16 cellular contexts compared by ENCODE assay signal in the genomic region with DNA sequence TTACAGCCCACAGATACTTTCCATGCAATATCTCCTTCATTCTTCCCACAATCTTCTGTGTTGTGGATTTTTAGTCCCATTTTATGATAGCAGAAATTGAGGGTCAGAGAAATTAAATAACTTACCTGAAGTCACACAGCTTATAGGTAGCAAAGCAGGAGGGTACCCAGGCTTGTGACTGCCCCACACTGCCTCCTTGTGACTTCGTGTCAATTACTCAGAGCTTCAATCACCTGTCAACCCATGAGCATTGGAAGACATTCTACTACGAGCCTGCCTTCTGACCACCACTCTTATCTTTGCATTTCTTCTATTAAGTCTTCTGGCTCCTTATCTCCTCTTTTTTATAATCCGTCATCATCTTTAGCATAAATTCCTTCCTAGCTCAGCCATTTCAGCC.
DNase-seq lines count a peak whose midpoint lies in the region; ATAC-seq and TF ChIP-seq lines count a peak whose summit lies in the region.
"Had no signal": no experiment of that assay in that cellular context is flagged by ENCODE, and none has a peak within 500 bp of the region (broad histone marks: within the 10 kb centered on the region; RNA-seq: fewer than 3 reads in every experiment).

No MANE protein-coding gene starts in this region.

- no peaks in the 10 kb centered on the region for H3K27me3 Mint-ChIP-seq in WTC11 (ENCODE audit: low read depth)
- H3K27me3 Mint-ChIP-seq in neural progenitor cell (ENCODE audit: insufficient read depth, low read depth): peaks cover 9% of the 10 kb centered on the region
- H3K27me3 Mint-ChIP-seq: CD8-positive, alpha-beta memory T cell had no signal

- ATAC-seq in HCT116: no peak
- peak; percentile 66; the same call in 1 of the 2 replicates for ATAC-seq in WTC11

- H3K4me3 ChIP-seq in HCT116 (replicated peaks in 1 of 2; ENCODE audit: low read depth in 1 of 2, low read length in 2 of 2): no peak overlapping the region
- no peak overlapping the region for H3K4me3 ChIP-seq in neural progenitor cell
- H3K4me3 ChIP-seq: BLaER1 treated with 17β-estradiol and CSF1 and Interleukin-3, amounts not matched to agents 10 nM and 100 nM; SK-N-MC had no signal

- TF ChIP-seq RAD21 in HCT116 (IDR thresholded peaks at IDR 0.05; ENCODE audit: low read depth): peak; percentile 17; the same call in 1 of the 2 replicates

- no peaks in the 10 kb centered on the region for H3K79me2 ChIP-seq in HCT116 (ENCODE audit: insufficient read depth, low read length)
- H3K79me2 ChIP-seq in neural progenitor cell (ENCODE audit: low read depth): no peaks in the 10 kb centered on the region

- no peak overlapping the region for H3K4me3 Mint-ChIP-seq in WTC11
- no peak overlapping the region for H3K4me3 Mint-ChIP-seq in neural progenitor cell
- H3K4me3 Mint-ChIP-seq: CD8-positive, alpha-beta memory T cell had no signal

- no peaks in the 10 kb centered on the region for H3K9me2 ChIP-seq in HCT116 (ENCODE audit: insufficient read depth)

- TF ChIP-seq CTCF in HCT116 (IDR thresholded peaks at IDR 0.05 in 2 of 3, conservative IDR thresholded peaks at IDR 0.05 in 1 of 3; ENCODE audit: borderline replicate concordance in 1 of 3, insufficient read depth in 1 of 3, low read depth in 2 of 3, low read length in 2 of 3) (no peak), WTC11 (IDR thresholded peaks at IDR 0.05) (no peak), neural progenitor cell (IDR thresholded peaks at IDR 0.05) (peak; percentile 27)

- H4K20me1 ChIP-seq in HCT116 (ENCODE audit: insufficient read depth) (no peaks in the 10 kb centered on the region; the same call in 1 of the 2 replicates), neural progenitor cell (ENCODE audit: low read depth) (no peaks in the 10 kb centered on the region)
- H4K20me1 ChIP-seq: BLaER1 treated with 17β-estradiol and CSF1 and Interleukin-3, amounts not matched to agents 10 nM and 100 nM had no signal

- POLR2A ChIA-PET in HCT116 (lab: Charles Lee): no interaction called here
- POLR2A ChIA-PET in WTC11 (lab: Charles Lee): no interaction called here

- peak; percentile 52 for DNase-seq in NCI-H748 (lab: John Stamatoyannopoulos, UW; ENCODE audit: unreplicated experiment)
- no peak for DNase-seq in NCI-H748 treated with DMSO at 0.1 percent for 48 hours (lab: John Stamatoyannopoulos, UW)
- no peak for DNase-seq in HCT116 (ENCODE audit: low read depth, low spot score)
- peak; percentile 17 for DNase-seq in WTC11 (ENCODE audit: low spot score)
- no peak for DNase-seq in neural progenitor cell (ENCODE audit: low spot score)
- no peak for DNase-seq in NCI-H187 treated with DMSO at 0.1 percent for 48 hours (lab: John Stamatoyannopoulos, UW)
- no peak for DNase-seq in DMS114 treated with DMSO at 0.1 percent for 48 hours (lab: John Stamatoyannopoulos, UW; ENCODE audit: unreplicated experiment)
- DNase-seq: CD8-positive, alpha-beta memory T cell; Kasumi-1; NCI-H1105 treated with DMSO at 0.1 percent for 48 hours; NCI-H1694 treated with DMSO at 0.1 percent for 48 hours; NCI-H2171; OCI-M1; SHP77 had no signal

- H3K4me1 Mint-ChIP-seq in WTC11 (no peaks in the 10 kb centered on the region), neural progenitor cell (peaks cover 22% of the 10 kb centered on the region)
- H3K4me1 Mint-ChIP-seq: CD8-positive, alpha-beta memory T cell had no signal

- H2AFZ ChIP-seq in HCT116 (ENCODE audit: low read depth, low read length, poor library complexity, severe bottlenecking) (no peak overlapping the region), neural progenitor cell (replicated peaks) (no peak overlapping the region)

- H3K9me3 ChIP-seq in HCT116 (ENCODE audit: control insufficient read depth in 1 of 2, insufficient read depth in 1 of 2, low read depth in 1 of 2, low read length in 2 of 2) (no peaks in the 10 kb centered on the region), neural progenitor cell (ENCODE audit: low read depth) (no peaks in the 10 kb centered on the region)
- H3K9me3 ChIP-seq: BLaER1 treated with 17β-estradiol and CSF1 and Interleukin-3, amounts not matched to agents 10 nM and 100 nM had no signal

- H3K4me1 ChIP-seq in HCT116 (ENCODE audit: control insufficient read depth in 1 of 2, insufficient read depth in 2 of 2, low read length in 2 of 2) (no peaks in the 10 kb centered on the region), neural progenitor cell (no peaks in the 10 kb centered on the region)
- H3K4me1 ChIP-seq: BLaER1 treated with 17β-estradiol and CSF1 and Interleukin-3, amounts not matched to agents 10 nM and 100 nM had no signal

- H3K9me3 Mint-ChIP-seq in WTC11 (no peaks in the 10 kb centered on the region), neural progenitor cell (no peaks in the 10 kb centered on the region)

- H3K27me3 ChIP-seq in HCT116 (ENCODE audit: insufficient read depth, low read length) (no peaks in the 10 kb centered on the region), neural progenitor cell (no peaks in the 10 kb centered on the region)
- H3K27me3 ChIP-seq: BLaER1 treated with 17β-estradiol and CSF1 and Interleukin-3, amounts not matched to agents 10 nM and 100 nM had no signal

- RAD21 ChIA-PET in HCT116 (lab: Charles Lee; ENCODE audit: low non-redundant PET in 1 of 2, low total read pairs in 2 of 2, uncharacterized antibody in 2 of 2, unreplicated experiment in 2 of 2): no interaction called here

- no peak overlapping the region for H3K27ac Mint-ChIP-seq in WTC11
- H3K27ac Mint-ChIP-seq in neural progenitor cell: no peak overlapping the region
- H3K27ac Mint-ChIP-seq: CD8-positive, alpha-beta memory T cell had no signal

- no TSS peak for BruUV-seq in HCT116 (replicated peaks; lab: Mats Ljungman, UMichigan)

- no peak overlapping the region for H3K27ac ChIP-seq in HCT116 (ENCODE audit: low read depth, low read length)
- no peak overlapping the region for H3K27ac ChIP-seq in neural progenitor cell
- H3K27ac ChIP-seq: BLaER1 treated with 17β-estradiol and CSF1 and Interleukin-3, amounts not matched to agents 10 nM and 100 nM; SK-N-MC had no signal

- intact Hi-C loops in HCT116 (cut with micrococcal nuclease): no loop called here

- H3F3A ChIP-seq in neural progenitor cell (ENCODE audit: low read depth): no peaks in the 10 kb centered on the region

- H3K36me3 Mint-ChIP-seq in WTC11 (no peaks in the 10 kb centered on the region), neural progenitor cell (no peaks in the 10 kb centered on the region)
- H3K36me3 Mint-ChIP-seq: CD8-positive, alpha-beta memory T cell had no signal

- H3K4me2 ChIP-seq in HCT116 (ENCODE audit: low read length) (no peak overlapping the region), neural progenitor cell (no peak overlapping the region)
- H3K4me2 ChIP-seq: BLaER1 treated with 17β-estradiol and CSF1 and Interleukin-3, amounts not matched to agents 10 nM and 100 nM had no signal

- H3K36me3 ChIP-seq in HCT116 (ENCODE audit: control insufficient read depth in 1 of 2, insufficient read depth in 2 of 2, low read length in 2 of 2) (no peaks in the 10 kb centered on the region), neural progenitor cell (no peaks in the 10 kb centered on the region)
- H3K36me3 ChIP-seq: BLaER1 treated with 17β-estradiol and CSF1 and Interleukin-3, amounts not matched to agents 10 nM and 100 nM had no signal

- H3K9ac ChIP-seq in HCT116 (ENCODE audit: low read length) (no peak overlapping the region), neural progenitor cell (no peak overlapping the region)
- H3K9ac ChIP-seq: BLaER1 treated with 17β-estradiol and CSF1 and Interleukin-3, amounts not matched to agents 10 nM and 100 nM had no signal

- CTCF ChIA-PET in HCT116 (lab: Charles Lee) (interaction anchor here (0.7 kb wide), 1 partner anchor 306 kb away, joined by 3 read pairs; no protein-coding TSS in a partner anchor), WTC11 (lab: Charles Lee) (interaction anchor here (0.7 to 1.5 kb wide), 4 partner anchors 72 to 220 kb away, joined by 3 to 4 read pairs (median 3); no protein-coding TSS in a partner anchor)

- TF ChIP-seq POLR2A in HCT116 (IDR thresholded peaks at IDR 0.05; ENCODE audit: borderline replicate concordance, extremely low read depth, insufficient read depth, insufficient read length): no peak

TF ChIP-seq in HCT116, 20 proteins besides CTCF, POLR2A, EP300 and RAD21 (continues in another document):
- TF ChIP-seq ZBTB33 (IDR thresholded peaks at IDR 0.05; ENCODE audit: extremely low read depth, insufficient replicate concordance, low read length): no peak

TF ChIP-seq in WTC11, 78 proteins besides CTCF, POLR2A, EP300 and RAD21:
- TF ChIP-seq, protein P1, sequence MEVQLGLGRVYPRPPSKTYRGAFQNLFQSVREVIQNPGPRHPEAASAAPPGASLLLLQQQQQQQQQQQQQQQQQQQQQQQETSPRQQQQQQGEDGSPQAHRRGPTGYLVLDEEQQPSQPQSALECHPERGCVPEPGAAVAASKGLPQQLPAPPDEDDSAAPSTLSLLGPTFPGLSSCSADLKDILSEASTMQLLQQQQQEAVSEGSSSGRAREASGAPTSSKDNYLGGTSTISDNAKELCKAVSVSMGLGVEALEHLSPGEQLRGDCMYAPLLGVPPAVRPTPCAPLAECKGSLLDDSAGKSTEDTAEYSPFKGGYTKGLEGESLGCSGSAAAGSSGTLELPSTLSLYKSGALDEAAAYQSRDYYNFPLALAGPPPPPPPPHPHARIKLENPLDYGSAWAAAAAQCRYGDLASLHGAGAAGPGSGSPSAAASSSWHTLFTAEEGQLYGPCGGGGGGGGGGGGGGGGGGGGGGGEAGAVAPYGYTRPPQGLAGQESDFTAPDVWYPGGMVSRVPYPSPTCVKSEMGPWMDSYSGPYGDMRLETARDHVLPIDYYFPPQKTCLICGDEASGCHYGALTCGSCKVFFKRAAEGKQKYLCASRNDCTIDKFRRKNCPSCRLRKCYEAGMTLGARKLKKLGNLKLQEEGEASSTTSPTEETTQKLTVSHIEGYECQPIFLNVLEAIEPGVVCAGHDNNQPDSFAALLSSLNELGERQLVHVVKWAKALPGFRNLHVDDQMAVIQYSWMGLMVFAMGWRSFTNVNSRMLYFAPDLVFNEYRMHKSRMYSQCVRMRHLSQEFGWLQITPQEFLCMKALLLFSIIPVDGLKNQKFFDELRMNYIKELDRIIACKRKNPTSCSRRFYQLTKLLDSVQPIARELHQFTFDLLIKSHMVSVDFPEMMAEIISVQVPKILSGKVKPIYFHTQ (CRISPR knock-in tag; IDR thresholded peaks at IDR 0.05): no peak
- TF ChIP-seq ZMAT4 (CRISPR knock-in tag; IDR thresholded peaks at IDR 0.05) (no peak), NFE2L1 (CRISPR knock-in tag; IDR thresholded peaks at IDR 0.05) (no peak), CBFB (CRISPR knock-in tag; IDR thresholded peaks at IDR 0.05; ENCODE audit: low read depth) (no peak), HMGA2 (CRISPR knock-in tag; IDR thresholded peaks at IDR 0.05) (no peak), RORB (CRISPR knock-in tag; IDR thresholded peaks at IDR 0.05) (no peak), CREB1 (CRISPR knock-in tag; IDR thresholded peaks at IDR 0.05) (no peak), NFYB (CRISPR knock-in tag; conservative IDR thresholded peaks at IDR 0.05; ENCODE audit: low read depth) (no peak)

Comparison
In these comparisons a context has a peak if more than half of its experiments do, and no peak if none do; other contexts are left out.
1. DNase-seq: peak in NCI-H748 (single experiment) and WTC11 (single experiment); none in NCI-H748 treated with DMSO at 0.1 percent for 48 hours (single experiment), HCT116 (single experiment), neural progenitor cell (single experiment), NCI-H187 treated with DMSO at 0.1 percent for 48 hours (single experiment) and DMS114 treated with DMSO at 0.1 percent for 48 hours (single experiment).